8 cellular contexts compared by ENCODE assay signal in genomic region chr10:124743188-124744046, GRCh38. TPM values are rescaled to one million over a fixed set of nuclear protein-coding genes. Genes with fewer than 3 reads are reported as not detected.
A peak's percentile ranks its signal among the peaks of the same experiment; 100 is the strongest.
DNase-seq lines count a peak whose midpoint lies in the region; ATAC-seq and TF ChIP-seq lines count a peak whose summit lies in the region.

No MANE protein-coding gene starts in this region.

- H3K4me1 ChIP-seq in heart left ventricle: peaks cover 23 to 60% (median 49%) of the 10 kb centered on the region in 12 donors
- H3K4me1 ChIP-seq in psoas muscle: peaks cover 58% of the 10 kb centered on the region

- no peaks in the 10 kb centered on the region for H3K27me3 ChIP-seq in heart left ventricle
- no peaks in the 10 kb centered on the region for H3K27me3 ChIP-seq in psoas muscle (ENCODE audit: insufficient read depth in 3 of 3, low read length in 2 of 3)

- peak in 1 of 12 donors; percentile 7 for TF ChIP-seq CTCF in heart left ventricle (IDR thresholded peaks at IDR 0.05)
- TF ChIP-seq CTCF in psoas muscle (IDR thresholded peaks at IDR 0.05): no peak

- DNase-seq in Ammon's horn (ENCODE audit: low spot score) (peak; percentile 25), M059J (ENCODE audit: low read depth) (peak; percentile 32), heart left ventricle (peak in 2 of 5 donors; percentile 48 to 84), psoas muscle (peak; percentile 53 to 74), DMS153 (lab: John Stamatoyannopoulos, UW) (no peak), DMS153 treated with DMSO at 0.1 percent for 48 hours (lab: John Stamatoyannopoulos, UW; ENCODE audit: unreplicated experiment) (no peak)
- DNase-seq in activated naive CD4-positive, alpha-beta T cell treated with anti-CD3 and anti-CD28 coated beads, Interleukin-2, amount 50 U/mL, for 16 hours: peak; percentile 33

- ATAC-seq in GM19351 (IDR thresholded peaks at IDR 0.05; ENCODE audit: unreplicated experiment) (peak; percentile 22), heart left ventricle (peak in 2 of 4 donors; percentile 17 to 19), psoas muscle (peak; percentile 18 to 33 (median 24))

- no peak for TF ChIP-seq POLR2A in heart left ventricle (IDR thresholded peaks at IDR 0.05)

- peak overlapping the region; percentile 58 to 95 (median 84) for H3K27ac ChIP-seq in heart left ventricle
- peak overlapping the region; percentile 95 for H3K27ac ChIP-seq in psoas muscle

- intact Hi-C loops in heart left ventricle (cut with DNase I) (loop anchor here (1.0 to 5.0 kb wide), 14 partner anchors 36 to 326 kb away; partner anchors contain the start of gene OAT (in 1 of the 10)), psoas muscle (cut with DNase I) (loop anchor here (2.0 to 5.0 kb wide), 4 partner anchors 56 to 216 kb away; no protein-coding TSS in a partner anchor)

- peaks cover 0 to 14% (median 8%) of the 10 kb centered on the region in 9 donors for H3K36me3 ChIP-seq in heart left ventricle
- H3K36me3 ChIP-seq in psoas muscle (ENCODE audit: insufficient read depth in 1 of 2, low read depth in 1 of 2): peaks cover 0 to 14% of the 10 kb centered on the region in 2 donors

- 0 to 1% (median 1%) methylated on average over 55 to 89 of the region's 89 CpGs for WGBS in heart left ventricle, 4 donors
- WGBS in psoas muscle, 3 donors: 0 to 1% (median 0%) methylated on average over 64 to 89 of the region's 89 CpGs

- H3K9me3 ChIP-seq in heart left ventricle (no peaks in the 10 kb centered on the region), psoas muscle (no peaks in the 10 kb centered on the region)

- H3K4me3 ChIP-seq in heart left ventricle (peak overlapping the region; percentile 62 to 89 (median 75)), psoas muscle (peak overlapping the region; percentile 84)

RNA-seq across cellular contexts. Expression of gene FAM53B, which starts 0.8 kb away (rescaled TPM):
- 7.7 and 16.7 TPM in 2 replicates for total RNA-seq in M059J (2014; rRNA removed; shearing (Covaris generic))
- total RNA-seq in heart left ventricle (10 to 100 TPM; 30.2 to 57.7 (median 36.3) TPM), psoas muscle (100 to 1,000 TPM in 1 of 4 donors, 10 to 100 TPM in 3; 31.0 to 142 (median 43.1) TPM)
- polyA plus RNA-seq in heart left ventricle (10 to 100 TPM; 23.7 to 25.6 TPM), psoas muscle (100 to 1,000 TPM in 1 of 3 donors, 10 to 100 TPM in 2; 34.9 to 178 (median 55.8) TPM)

RNA-seq across cellular contexts. Expression of gene EEF1AKMT2, which starts 48.3 kb away (rescaled TPM):
- 21.1 and 28.9 TPM in 2 replicates for total RNA-seq in M059J (2014; rRNA removed; shearing (Covaris generic))
- total RNA-seq in heart left ventricle: 10 to 100 TPM in 6 of 9 donors, 1 to 10 TPM in 3; 3.6 to 14.8 (median 11.6) TPM
- 10 to 100 TPM; 10.4 to 10.5 TPM for polyA plus RNA-seq in heart left ventricle
- 10 to 100 TPM in 1 of 4 donors, 1 to 10 TPM in 3; 7.6 to 11.9 (median 9.5) TPM for total RNA-seq in psoas muscle
- polyA plus RNA-seq in psoas muscle: 10 to 100 TPM in 1 of 3 donors, 1 to 10 TPM in 2; 3.3 to 10.6 (median 3.5) TPM

RNA-seq across cellular contexts. Expression of gene ABRAXAS2, which starts 58.2 kb away (rescaled TPM):
- 17.0 and 17.1 TPM in 2 replicates for total RNA-seq in M059J (2014; rRNA removed; shearing (Covaris generic))
- 10 to 100 TPM in 8 of 9 donors, 1 to 10 TPM in 1; 9.9 to 16.1 (median 13.7) TPM for total RNA-seq in heart left ventricle
- polyA plus RNA-seq in heart left ventricle: 10 to 100 TPM in 1 of 2 donors, 1 to 10 TPM in 1; 4.5 to 12.1 TPM
- total RNA-seq in psoas muscle: 10 to 100 TPM; 17.0 to 25.7 (median 17.9) TPM
- polyA plus RNA-seq in psoas muscle: 10 to 100 TPM; 12.8 to 35.6 (median 17.2) TPM

Comparison
In these comparisons a context has a peak if more than half of its experiments do, and no peak if none do; other contexts are left out.
1. DNase-seq: peak in Ammon's horn (single experiment), M059J (single experiment), activated naive CD4-positive, alpha-beta T cell treated with anti-CD3 and anti-CD28 coated beads, Interleukin-2, amount 50 U/mL, for 16 hours (single experiment) and psoas muscle (2 of 2); none in DMS153 (single experiment) and DMS153 treated with DMSO at 0.1 percent for 48 hours (single experiment).